ENCODE assay signal across 10 cellular contexts in the genomic region with DNA sequence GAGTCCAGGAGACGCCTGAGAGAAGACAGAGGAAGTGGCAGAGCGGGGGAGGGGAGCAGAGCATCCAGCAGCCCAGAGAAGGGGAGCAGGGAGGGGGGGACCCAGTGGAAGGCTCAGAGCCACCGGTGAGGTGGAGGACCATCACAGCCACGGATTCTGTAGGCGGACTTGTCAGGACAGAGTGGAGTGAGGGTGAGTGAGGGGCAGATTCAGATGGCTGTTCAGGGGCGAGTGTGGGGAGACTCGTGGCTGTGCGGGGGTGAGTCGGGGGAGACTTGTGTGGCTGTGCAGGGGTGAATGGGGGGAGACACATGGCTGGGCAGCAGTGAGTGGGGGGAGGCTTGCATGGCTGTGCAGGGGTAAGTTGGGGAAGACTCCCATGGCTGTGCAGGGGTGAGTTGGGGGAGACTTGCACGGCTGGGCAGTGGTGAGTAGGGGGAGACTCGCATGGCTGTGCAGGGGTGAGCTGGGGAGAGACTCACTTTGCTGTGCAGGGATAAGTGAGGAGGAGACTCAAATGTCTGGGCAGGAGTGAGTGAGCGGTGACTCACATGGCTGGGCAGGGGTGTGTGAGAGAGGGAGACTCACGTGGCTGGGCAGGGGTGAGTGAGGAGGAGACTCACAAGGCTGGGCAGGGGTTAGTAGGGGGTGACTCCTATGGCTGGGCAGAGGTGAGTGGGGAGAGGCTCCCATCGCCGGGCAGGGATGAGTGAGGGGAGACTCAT. TPM values are rescaled to one million over a fixed set of nuclear protein-coding genes. Genes with fewer than 3 reads are reported as not detected.
A peak's percentile ranks its signal among the peaks of the same experiment; 100 is the strongest.
DNase-seq lines count a peak whose midpoint lies in the region; ATAC-seq lines count a peak whose summit lies in the region.
"Had no signal": no experiment of that assay in that cellular context is flagged by ENCODE, and none has a peak within 500 bp of the region (broad histone marks: within the 10 kb centered on the region; RNA-seq: fewer than 3 reads in every experiment).

No MANE protein-coding gene starts in this region.

- DNase-seq in activated naive CD4-positive, alpha-beta T cell treated with anti-CD3 and anti-CD28 coated beads, Interleukin-2, amount 10 ng/mL, durations not matched to agents 7 days and 5 days = peak; percentile 58
- no peak for DNase-seq in activated naive CD4-positive, alpha-beta T cell (lab: John Stamatoyannopoulos, UW)
- peak; percentile 45 for DNase-seq in activated CD8-positive, alpha-beta memory T cell treated with anti-CD3 and anti-CD28 coated beads, Interleukin-2, amount 10 ng/mL, durations not matched to agents 7 days and 5 days
- DNase-seq in left kidney (ENCODE audit: low read depth, low spot score) (peak; percentile 81), ureter (ENCODE audit: low spot score) (peak; percentile 38), NCI-H524 treated with DMSO at 0.1 percent for 48 hours (lab: John Stamatoyannopoulos, UW) (no peak)
- DNase-seq: small intestine had no signal

- no peaks in the 10 kb centered on the region for H3K9me3 Mint-ChIP-seq in activated naive CD4-positive, alpha-beta T cell treated with anti-CD3 and anti-CD28 coated beads, Interleukin-2, amount 10 ng/mL, durations not matched to agents 7 days and 5 days
- no peaks in the 10 kb centered on the region for H3K9me3 Mint-ChIP-seq in activated CD8-positive, alpha-beta memory T cell treated with anti-CD3 and anti-CD28 coated beads, Interleukin-2, amount 10 ng/mL, durations not matched to agents 7 days and 5 days (ENCODE audit: low read depth)
- H3K9me3 Mint-ChIP-seq: mesothelial cell of epicardium had no signal

- CTCF ChIA-PET in activated naive CD4-positive, alpha-beta T cell treated with anti-CD3 and anti-CD28 coated beads, Interleukin-2, amount 10 ng/mL, durations not matched to agents 7 days and 5 days (lab: Charles Lee) = interaction anchor here (7.7 kb wide), 1 partner anchor 99 kb away, joined by 135 read pairs; no protein-coding TSS in a partner anchor
- CTCF ChIA-PET in activated CD8-positive, alpha-beta memory T cell treated with anti-CD3 and anti-CD28 coated beads, Interleukin-2, amount 10 ng/mL, durations not matched to agents 7 days and 5 days (lab: Charles Lee) = no interaction called here

- peaks cover 17% of the 10 kb centered on the region for H3K27me3 Mint-ChIP-seq in activated naive CD4-positive, alpha-beta T cell treated with anti-CD3 and anti-CD28 coated beads, Interleukin-2, amount 10 ng/mL, durations not matched to agents 7 days and 5 days
- peaks cover 6% of the 10 kb centered on the region for H3K27me3 Mint-ChIP-seq in activated CD8-positive, alpha-beta memory T cell treated with anti-CD3 and anti-CD28 coated beads, Interleukin-2, amount 10 ng/mL, durations not matched to agents 7 days and 5 days

- no peak for ATAC-seq in activated CD8-positive, alpha-beta memory T cell treated with anti-CD3 and anti-CD28 coated beads, Interleukin-2, amount 10 ng/mL, durations not matched to agents 7 days and 5 days
- ATAC-seq in HG03460 (IDR thresholded peaks at IDR 0.05; ENCODE audit: unreplicated experiment) (no peak), GM18502 (IDR thresholded peaks at IDR 0.05; ENCODE audit: poor library complexity, unreplicated experiment) (no peak)

- peaks cover 34% of the 10 kb centered on the region for H3K4me1 Mint-ChIP-seq in activated naive CD4-positive, alpha-beta T cell treated with anti-CD3 and anti-CD28 coated beads, Interleukin-2, amount 10 ng/mL, durations not matched to agents 7 days and 5 days
- H3K4me1 Mint-ChIP-seq in activated CD8-positive, alpha-beta memory T cell treated with anti-CD3 and anti-CD28 coated beads, Interleukin-2, amount 10 ng/mL, durations not matched to agents 7 days and 5 days = peaks cover 25% of the 10 kb centered on the region

- H3K4me3 Mint-ChIP-seq in activated naive CD4-positive, alpha-beta T cell treated with anti-CD3 and anti-CD28 coated beads, Interleukin-2, amount 10 ng/mL, durations not matched to agents 7 days and 5 days = no peak overlapping the region
- no peak overlapping the region for H3K4me3 Mint-ChIP-seq in activated CD8-positive, alpha-beta memory T cell treated with anti-CD3 and anti-CD28 coated beads, Interleukin-2, amount 10 ng/mL, durations not matched to agents 7 days and 5 days
- H3K4me3 Mint-ChIP-seq: mesothelial cell of epicardium had no signal

- H3K36me3 Mint-ChIP-seq in activated naive CD4-positive, alpha-beta T cell treated with anti-CD3 and anti-CD28 coated beads, Interleukin-2, amount 10 ng/mL, durations not matched to agents 7 days and 5 days = no peaks in the 10 kb centered on the region
- H3K36me3 Mint-ChIP-seq in activated CD8-positive, alpha-beta memory T cell treated with anti-CD3 and anti-CD28 coated beads, Interleukin-2, amount 10 ng/mL, durations not matched to agents 7 days and 5 days = no peaks in the 10 kb centered on the region
- H3K36me3 Mint-ChIP-seq: mesothelial cell of epicardium had no signal

- peak overlapping the region; percentile 46 for H3K27ac Mint-ChIP-seq in activated naive CD4-positive, alpha-beta T cell treated with anti-CD3 and anti-CD28 coated beads, Interleukin-2, amount 10 ng/mL, durations not matched to agents 7 days and 5 days
- H3K27ac Mint-ChIP-seq in activated CD8-positive, alpha-beta memory T cell treated with anti-CD3 and anti-CD28 coated beads, Interleukin-2, amount 10 ng/mL, durations not matched to agents 7 days and 5 days = peak overlapping the region; percentile 2

RNA-seq across cellular contexts. Expression of gene ABCG1, which starts 56.8 kb away (rescaled TPM):
- total RNA-seq in activated CD8-positive, alpha-beta memory T cell treated with anti-CD3 and anti-CD28 coated beads, Interleukin-2, amount 10 ng/mL, durations not matched to agents 7 days and 5 days = 10 to 100 TPM in 1 of 2 experiments, 1 to 10 TPM in 1; 6.7 to 13.2 TPM
- 20.1 TPM for total RNA-seq in ureter

Comparison
In these comparisons a context has a peak if more than half of its experiments do, and no peak if none do; other contexts are left out.
1. DNase-seq: peak in activated naive CD4-positive, alpha-beta T cell treated with anti-CD3 and anti-CD28 coated beads, Interleukin-2, amount 10 ng/mL, durations not matched to agents 7 days and 5 days (single experiment), activated CD8-positive, alpha-beta memory T cell treated with anti-CD3 and anti-CD28 coated beads, Interleukin-2, amount 10 ng/mL, durations not matched to agents 7 days and 5 days (single experiment), left kidney (single experiment) and ureter (single experiment); none in activated naive CD4-positive, alpha-beta T cell (0 of 4) and NCI-H524 treated with DMSO at 0.1 percent for 48 hours (single experiment).